15 cellular contexts compared by ENCODE assay signal in genomic region chr5:127012933-127013332, GRCh38. TPM values are rescaled to one million over a fixed set of nuclear protein-coding genes. Genes with fewer than 3 reads are reported as not detected.
A peak's percentile ranks its signal among the peaks of the same experiment; 100 is the strongest.
DNase-seq lines count a peak whose midpoint lies in the region; ATAC-seq and TF ChIP-seq lines count a peak whose summit lies in the region.
"Had no signal": no experiment of that assay in that cellular context is flagged by ENCODE, and none has a peak within 500 bp of the region (broad histone marks: within the 10 kb centered on the region; RNA-seq: fewer than 3 reads in every experiment).

No MANE protein-coding gene starts in this region.

- H3K27ac ChIP-seq in mesenchymal stem cell (ENCODE audit: low read length, poor library complexity, severe bottlenecking) (no peak overlapping the region), gastroesophageal sphincter (no peak overlapping the region)
- H3K27ac ChIP-seq: sigmoid colon had no signal

- peak; percentile 63 for DNase-seq in Daoy (ENCODE audit: low read depth)
- DNase-seq in NCI-H69 (lab: John Stamatoyannopoulos, UW), result peak; percentile 60
- peak; percentile 69 to 84 for DNase-seq in cardiac fibroblast (ENCODE audit: low read depth in 2 of 2)
- peak; percentile 16 for DNase-seq in mesenchymal stem cell
- no peak for DNase-seq in NCI-H2081 (lab: John Stamatoyannopoulos, UW)
- DNase-seq in stimulated activated CD4-positive, alpha-beta T cell treated with anti-CD3 and anti-CD28 coated beads, Interleukin-2, amount 100 ng/mL, for 24 hours, result no peak
- no peak for DNase-seq in G401 (ENCODE audit: low spot score)
- DNase-seq: activated naive CD4-positive, alpha-beta T cell treated with anti-CD3 and anti-CD28 coated beads, Interleukin-2, amount 10 ng/mL, durations not matched to agents 7 days and 5 days; CD4-positive, CD25-positive, alpha-beta regulatory T cell; naive thymus-derived CD8-positive, alpha-beta T cell; NCI-H1092; NCI-H524; RPMI8226; sigmoid colon had no signal

- H3K4ac ChIP-seq in mesenchymal stem cell (ENCODE audit: low read depth in 1 of 2, low read length in 2 of 2), result no peak overlapping the region

- H3K79me1 ChIP-seq in mesenchymal stem cell (replicated peaks; ENCODE audit: low read length, poor library complexity, severe bottlenecking), result peaks cover 3% of the 10 kb centered on the region

- H2BK12ac ChIP-seq in mesenchymal stem cell (ENCODE audit: low read length in 2 of 2), result no peak overlapping the region

- in situ Hi-C loops in G401 (cut with HindIII; ENCODE audit: low sequenced_read_pairs), result no loop called here

- H2AFZ ChIP-seq in mesenchymal stem cell (ENCODE audit: low read depth, low read length), result no peak overlapping the region

- H4K8ac ChIP-seq in mesenchymal stem cell (ENCODE audit: low read length), result no peak overlapping the region

- H3K4me3 ChIP-seq in cardiac fibroblast (replicated peaks in 1 of 2; ENCODE audit: low read depth in 2 of 2, low read length in 2 of 2) (no peak overlapping the region), mesenchymal stem cell (ENCODE audit: insufficient read depth in 1 of 2, low read depth in 1 of 2, low read length in 2 of 2) (no peak overlapping the region), gastroesophageal sphincter (no peak overlapping the region)
- H3K4me3 ChIP-seq: sigmoid colon had no signal

- no peaks in the 10 kb centered on the region for H3K27me3 ChIP-seq in mesenchymal stem cell (ENCODE audit: control insufficient read depth in 1 of 2, insufficient read depth in 1 of 2, low read length in 2 of 2)
- no peaks in the 10 kb centered on the region for H3K27me3 ChIP-seq in gastroesophageal sphincter
- H3K27me3 ChIP-seq: sigmoid colon had no signal

- no peak overlapping the region for H3K23ac ChIP-seq in mesenchymal stem cell (ENCODE audit: low read length in 2 of 2)

- ATAC-seq in gastroesophageal sphincter, result no peak
- ATAC-seq: naive thymus-derived CD8-positive, alpha-beta T cell had no signal

- H3K9me3 ChIP-seq in mesenchymal stem cell (ENCODE audit: control insufficient read depth, low read length), result no peaks in the 10 kb centered on the region
- no peaks in the 10 kb centered on the region for H3K9me3 ChIP-seq in gastroesophageal sphincter
- H3K9me3 ChIP-seq: sigmoid colon had no signal

- H2AK5ac ChIP-seq in mesenchymal stem cell (ENCODE audit: low read length, severe bottlenecking), result no peak overlapping the region

- no peak overlapping the region for H2BK120ac ChIP-seq in mesenchymal stem cell (ENCODE audit: low read depth, low read length)

- H3K4me1 ChIP-seq in mesenchymal stem cell (ENCODE audit: control insufficient read depth, insufficient read depth, low read depth, low read length) (no peaks in the 10 kb centered on the region), gastroesophageal sphincter (no peaks in the 10 kb centered on the region)

- no peak overlapping the region for H2BK15ac ChIP-seq in mesenchymal stem cell (ENCODE audit: low read depth, poor library complexity, severe bottlenecking)

- no peak for TF ChIP-seq EP300 in gastroesophageal sphincter (IDR thresholded peaks at IDR 0.05)

- no peak for TF ChIP-seq POLR2A in gastroesophageal sphincter (IDR thresholded peaks at IDR 0.05)

- no peak overlapping the region for H2BK5ac ChIP-seq in mesenchymal stem cell (ENCODE audit: low read depth, low read length, poor library complexity, severe bottlenecking)

- H3K36me3 ChIP-seq in mesenchymal stem cell (ENCODE audit: control insufficient read depth in 1 of 2, insufficient read depth in 2 of 2, low read depth in 1 of 2, low read length in 2 of 2) (no peaks in the 10 kb centered on the region), gastroesophageal sphincter (no peaks in the 10 kb centered on the region)
- H3K36me3 ChIP-seq: sigmoid colon had no signal

- H3K9ac ChIP-seq in mesenchymal stem cell (ENCODE audit: low read length), result no peak overlapping the region

- no peak overlapping the region for H3K14ac ChIP-seq in mesenchymal stem cell (ENCODE audit: low read length in 2 of 2)

- H3K4me2 ChIP-seq in mesenchymal stem cell (ENCODE audit: low read length, poor library complexity, severe bottlenecking), result no peak overlapping the region

- no peak overlapping the region for H3K18ac ChIP-seq in mesenchymal stem cell (ENCODE audit: low read depth in 1 of 2, low read length in 2 of 2)

- TF ChIP-seq CTCF in cardiac fibroblast (IDR thresholded peaks at IDR 0.05; ENCODE audit: low read depth, low read length), result no peak
- TF ChIP-seq CTCF in gastroesophageal sphincter (IDR thresholded peaks at IDR 0.05), result no peak

- H4K91ac ChIP-seq in mesenchymal stem cell (ENCODE audit: low read length), result no peak overlapping the region

RNA-seq across cellular contexts. Expression of gene MARCHF3, which starts 17.4 kb away (rescaled TPM):
- total RNA-seq in Daoy (2014; rRNA removed; shearing (Covaris generic)), result 7.5 and 9.9 TPM in 2 replicates
- polyA plus RNA-seq in mesenchymal stem cell (2013, experiment 1 of 2), result 1.3 TPM
- 1.5 TPM for polyA plus RNA-seq in mesenchymal stem cell (2013, experiment 2 of 2)
- total RNA-seq in gastroesophageal sphincter, result 10 to 100 TPM in 1 of 4 donors, 1 to 10 TPM in 3; 1.5 to 12.8 (median 6.0) TPM
- total RNA-seq in G401 (2014; rRNA removed; shearing (Covaris generic)), result not detected in 2 replicates

Comparison
In these comparisons a context has a peak if more than half of its experiments do, and no peak if none do; other contexts are left out.
1. DNase-seq: peak in Daoy (single experiment), NCI-H69 (single experiment), cardiac fibroblast (2 of 2) and mesenchymal stem cell (single experiment); none in NCI-H2081 (0 of 2), stimulated activated CD4-positive, alpha-beta T cell treated with anti-CD3 and anti-CD28 coated beads, Interleukin-2, amount 100 ng/mL, for 24 hours (0 of 2) and G401 (single experiment).